In genomic region chrX:151416521-151417048, GRCh38 we compare ENCODE assay signal across 18 cellular contexts.
"Had no signal": no experiment of that assay in that cellular context is flagged by ENCODE, and none has a peak within 500 bp of the region (broad histone marks: within the 10 kb centered on the region; RNA-seq: fewer than 3 reads in every experiment).

No MANE protein-coding gene starts in this region.

- H3K9me3 Mint-ChIP-seq: activated T-helper 1 cell treated with anti-CD3 and anti-CD28 coated beads, Interleukin-12 subunit alpha, Interleukin-12 subunit beta, Interleukin-2, Interleukin-4 antibody, amounts not matched to agents 30 ng/mL and 10 ng/mL and 1 ng/mL, durations not matched to agents 14 hours and 24 hours and 36 hours; dendritic cell treated with granulocyte-macrophage colony-stimulating factor and Interleukin-4, amounts not matched to agents 40 ng/mL and 50 ng/mL, for 4 days; immature natural killer cell; naive thymus-derived CD4-positive, alpha-beta T cell had no signal

- H3K27me3 ChIP-seq: gastrocnemius medialis, heart right ventricle, right atrium auricular region, testis had no signal

- H3K9me3 ChIP-seq: gastrocnemius medialis, heart right ventricle, mucosa of descending colon, prostate gland, right atrium auricular region, testis had no signal

- H3K36me3 Mint-ChIP-seq: type B pancreatic cell had no signal

- H3K27ac ChIP-seq: gastrocnemius medialis, heart right ventricle, prostate gland, right atrium auricular region, testis had no signal

- H3K27me3 Mint-ChIP-seq: dendritic cell treated with granulocyte-macrophage colony-stimulating factor and Interleukin-4, amounts not matched to agents 40 ng/mL and 50 ng/mL, for 4 days; naive thymus-derived CD4-positive, alpha-beta T cell; type B pancreatic cell had no signal

- H3K4me3 ChIP-seq: gastrocnemius medialis, heart right ventricle, mucosa of descending colon, prostate gland, right atrium auricular region, testis had no signal

- H3K4me3 Mint-ChIP-seq: activated T-helper 1 cell treated with anti-CD3 and anti-CD28 coated beads, Interleukin-12 subunit alpha, Interleukin-12 subunit beta, Interleukin-2, Interleukin-4 antibody, amounts not matched to agents 30 ng/mL and 10 ng/mL and 1 ng/mL, durations not matched to agents 14 hours and 24 hours and 36 hours; dendritic cell treated with granulocyte-macrophage colony-stimulating factor and Interleukin-4, amounts not matched to agents 40 ng/mL and 50 ng/mL, for 4 days; immature natural killer cell; naive thymus-derived CD4-positive, alpha-beta T cell; type B pancreatic cell had no signal

- DNase-seq: activated CD4-positive, alpha-beta T cell treated with anti-CD3 and anti-CD28 coated beads, Interleukin-2, amount 50 U/mL, for 1 hour; activated naive CD4-positive, alpha-beta T cell; effector CD8-positive, alpha-beta T cell; gastrocnemius medialis; heart right ventricle; immature natural killer cell; left ventricle myocardium superior; mucosa of descending colon; naive thymus-derived CD4-positive, alpha-beta T cell; stimulated activated CD4-positive, alpha-beta T cell treated with anti-CD3 and anti-CD28 coated beads, Interleukin-12 subunit alpha, Interleukin-12 subunit beta, amount 100 ng/mL, for 4 hours; stimulated activated CD4-positive, alpha-beta T cell treated with anti-CD3 and anti-CD28 coated beads, Interleukin-1b, Interleukin-23, amount 100 ng/mL, for 48 hours; testis had no signal

- H3K4me1 ChIP-seq: gastrocnemius medialis, heart right ventricle, prostate gland, right atrium auricular region, testis had no signal

- H3K27ac Mint-ChIP-seq: activated T-helper 1 cell treated with anti-CD3 and anti-CD28 coated beads, Interleukin-12 subunit alpha, Interleukin-12 subunit beta, Interleukin-2, Interleukin-4 antibody, amounts not matched to agents 30 ng/mL and 10 ng/mL and 1 ng/mL, durations not matched to agents 14 hours and 24 hours and 36 hours; dendritic cell treated with granulocyte-macrophage colony-stimulating factor and Interleukin-4, amounts not matched to agents 40 ng/mL and 50 ng/mL, for 4 days; immature natural killer cell; naive thymus-derived CD4-positive, alpha-beta T cell; type B pancreatic cell had no signal

- H3K36me3 ChIP-seq: gastrocnemius medialis, heart right ventricle, prostate gland, right atrium auricular region had no signal

- ATAC-seq: esophagus mucosa; gastrocnemius medialis; heart right ventricle; left ventricle myocardium superior; mucosa of descending colon; naive thymus-derived CD4-positive, alpha-beta T cell had no signal
